In genomic region chr19:5308471-5309437, GRCh38 we compare ENCODE assay signal across 8 cellular contexts. TPM values are rescaled to one million over a fixed set of nuclear protein-coding genes. Genes with fewer than 3 reads are reported as not detected.
DNase-seq lines count a peak whose midpoint lies in the region; ATAC-seq and TF ChIP-seq lines count a peak whose summit lies in the region.

No MANE protein-coding gene starts in this region.

- POLR2A ChIA-PET in activated CD8-positive, alpha-beta T cell treated with anti-CD3 and anti-CD28 coated beads for 36 hours (lab: Charles Lee), result no interaction called here

- H3K27me3 Mint-ChIP-seq in nephron (ENCODE audit: low read depth), result no peaks in the 10 kb centered on the region
- peaks cover 4% of the 10 kb centered on the region for H3K27me3 Mint-ChIP-seq in activated CD8-positive, alpha-beta T cell treated with anti-CD3 and anti-CD28 coated beads for 36 hours

- CTCF ChIA-PET in activated CD8-positive, alpha-beta T cell treated with anti-CD3 and anti-CD28 coated beads for 36 hours (lab: Charles Lee), result no interaction called here

- no peaks in the 10 kb centered on the region for H3K4me1 ChIP-seq in ectodermal cell (ENCODE audit: control insufficient read depth, insufficient read depth, low read length)

- peak overlapping the region; percentile 65 to 99 (median 98) for H3K27ac Mint-ChIP-seq in nephron
- H3K27ac Mint-ChIP-seq in activated CD8-positive, alpha-beta T cell treated with anti-CD3 and anti-CD28 coated beads for 36 hours, result no peak overlapping the region

- intact Hi-C loops in activated CD8-positive, alpha-beta T cell treated with anti-CD3 and anti-CD28 coated beads for 36 hours (cut with micrococcal nuclease), result no loop called here

- peak overlapping the region in 1 of 3 experiments; percentile 54 for H3K4me3 Mint-ChIP-seq in nephron
- no peak overlapping the region for H3K4me3 Mint-ChIP-seq in activated CD8-positive, alpha-beta T cell treated with anti-CD3 and anti-CD28 coated beads for 36 hours

- peak overlapping the region; percentile 8 for H3K27ac ChIP-seq in ectodermal cell (ENCODE audit: insufficient read depth, low read depth, low read length, poor library complexity, severe bottlenecking)
- H3K27ac ChIP-seq in WERI-Rb-1, result no peak overlapping the region

- no peak for ATAC-seq in HG03442 (IDR thresholded peaks at IDR 0.05; ENCODE audit: unreplicated experiment)
- ATAC-seq in GM19455 (IDR thresholded peaks at IDR 0.05; ENCODE audit: unreplicated experiment), result no peak
- no peak for ATAC-seq in activated CD8-positive, alpha-beta T cell treated with anti-CD3 and anti-CD28 coated beads for 36 hours

- TF ChIP-seq CTCF in nephron (IDR thresholded peaks at IDR 0.05; ENCODE audit: unreplicated experiment in 3 of 3) (no peak), WERI-Rb-1 (IDR thresholded peaks at IDR 0.05; ENCODE audit: low read depth, low read length) (no peak)
- TF ChIP-seq CTCF in activated CD8-positive, alpha-beta T cell treated with anti-CD3 and anti-CD28 coated beads for 36 hours (IDR thresholded peaks at IDR 0.05), result no peak

- peaks cover 4% of the 10 kb centered on the region for H3K36me3 ChIP-seq in ectodermal cell (ENCODE audit: control insufficient read depth, insufficient read depth, low read length)
- peaks cover 3% of the 10 kb centered on the region for H3K36me3 ChIP-seq in WERI-Rb-1

- H3K4me3 ChIP-seq in ectodermal cell (ENCODE audit: insufficient read depth, low read depth, low read length) (no peak overlapping the region), WERI-Rb-1 (ENCODE audit: low read depth, low read length) (no peak overlapping the region)

- 87 to 92% methylated on average over 20 to 21 of the region's 21 CpGs for WGBS in ectodermal cell, 2 experiments

- H3K9me3 Mint-ChIP-seq in nephron, result no peaks in the 10 kb centered on the region
- no peaks in the 10 kb centered on the region for H3K9me3 Mint-ChIP-seq in activated CD8-positive, alpha-beta T cell treated with anti-CD3 and anti-CD28 coated beads for 36 hours

- H3K36me3 Mint-ChIP-seq in nephron (ENCODE audit: low read depth), result no peaks in the 10 kb centered on the region
- H3K36me3 Mint-ChIP-seq in activated CD8-positive, alpha-beta T cell treated with anti-CD3 and anti-CD28 coated beads for 36 hours (ENCODE audit: low read depth), result no peaks in the 10 kb centered on the region

- peaks cover 20% of the 10 kb centered on the region for H3K4me1 Mint-ChIP-seq in nephron
- peaks cover 4% of the 10 kb centered on the region for H3K4me1 Mint-ChIP-seq in activated CD8-positive, alpha-beta T cell treated with anti-CD3 and anti-CD28 coated beads for 36 hours (ENCODE audit: low read depth)

- no peaks in the 10 kb centered on the region for H3K27me3 ChIP-seq in ectodermal cell (ENCODE audit: control insufficient read depth, insufficient read depth, low read length, poor library complexity, severe bottlenecking)
- no peaks in the 10 kb centered on the region for H3K27me3 ChIP-seq in WERI-Rb-1 (ENCODE audit: insufficient read depth, low read depth, severe bottlenecking)

- H3K9me3 ChIP-seq in ectodermal cell (ENCODE audit: control insufficient read depth, low read length) (no peaks in the 10 kb centered on the region), WERI-Rb-1 (ENCODE audit: severe bottlenecking) (no peaks in the 10 kb centered on the region)

- DNase-seq in AG20443 (ENCODE audit: low spot score) (peak; percentile 58), NCI-H226 (peak; percentile 47), WERI-Rb-1 (no peak)
- no peak for DNase-seq in activated CD8-positive, alpha-beta T cell treated with anti-CD3 and anti-CD28 coated beads for 36 hours

RNA-seq across cellular contexts. Expression of gene PTPRS, which starts 31.9 kb away (rescaled TPM):
- polyA plus RNA-seq in ectodermal cell (2013, experiment 1 of 4), result 246 TPM
- 277 TPM for polyA plus RNA-seq in ectodermal cell (2013, experiment 2 of 4)
- polyA plus RNA-seq in ectodermal cell (2013, experiment 3 of 4), result 179 TPM
- 204 TPM for polyA plus RNA-seq in ectodermal cell (2013, experiment 4 of 4)
- 1 to 10 TPM; 2.6 to 2.8 TPM for total RNA-seq in activated CD8-positive, alpha-beta T cell treated with anti-CD3 and anti-CD28 coated beads for 36 hours

Comparison
In these comparisons a context has a peak if more than half of its experiments do, and no peak if none do; other contexts are left out.
1. DNase-seq: peak in AG20443 (single experiment) and NCI-H226 (single experiment); none in activated CD8-positive, alpha-beta T cell treated with anti-CD3 and anti-CD28 coated beads for 36 hours (single experiment) and WERI-Rb-1 (single experiment).